1 cellular context compared by ENCODE assay signal in the genomic region with DNA sequence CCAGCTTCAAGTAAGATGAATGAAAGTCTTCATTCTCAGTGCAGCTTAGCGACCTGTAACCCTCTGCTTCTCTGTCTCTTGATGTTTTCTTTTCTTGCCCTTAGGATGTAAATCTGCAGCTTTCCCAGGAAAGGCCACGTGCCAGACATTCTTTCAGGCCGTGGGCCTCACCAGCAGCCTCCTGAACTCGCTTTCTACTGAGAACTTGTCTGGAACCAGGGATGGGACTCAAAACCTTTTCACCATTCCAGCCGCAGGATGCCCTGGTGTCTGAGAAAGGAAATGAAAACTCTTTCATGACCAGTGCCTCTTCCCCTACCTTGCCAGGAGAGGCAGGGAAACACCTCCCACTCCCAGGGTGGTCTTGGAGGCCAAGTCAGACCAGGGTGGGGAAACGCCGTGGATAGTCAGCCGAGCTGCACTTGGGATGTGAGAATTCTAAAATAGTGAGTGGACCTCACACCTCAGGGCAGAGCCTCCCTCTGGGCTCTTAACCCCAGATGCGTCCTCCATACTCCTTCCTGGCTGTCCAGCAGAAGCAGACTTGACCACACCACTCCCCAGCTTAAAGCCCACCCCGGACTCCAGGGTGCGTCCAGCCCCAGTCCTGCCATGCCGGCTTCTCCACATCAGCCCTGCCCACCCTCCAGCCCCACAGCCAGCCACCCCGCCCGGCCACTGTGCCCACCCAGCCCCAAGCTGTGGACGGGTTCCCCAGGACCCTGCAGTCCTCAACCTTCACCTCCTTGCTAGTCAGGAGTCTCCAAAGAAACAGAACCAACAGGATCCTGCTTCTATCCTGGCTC.
TF ChIP-seq lines count a peak whose summit lies in the region.

No MANE protein-coding gene starts in this region.

TF ChIP-seq in endothelial cell of umbilical vein, 7 proteins besides CTCF, POLR2A, EP300 and RAD21 (continued from another document):
- TF ChIP-seq, protein P1, sequence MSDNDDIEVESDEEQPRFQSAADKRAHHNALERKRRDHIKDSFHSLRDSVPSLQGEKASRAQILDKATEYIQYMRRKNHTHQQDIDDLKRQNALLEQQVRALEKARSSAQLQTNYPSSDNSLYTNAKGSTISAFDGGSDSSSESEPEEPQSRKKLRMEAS (IDR thresholded peaks at IDR 0.05; ENCODE audit: insufficient read depth, insufficient read length): peak; percentile 27
- TF ChIP-seq GATA2 (IDR thresholded peaks at IDR 0.05; ENCODE audit: insufficient read depth, insufficient read length, low read depth, low read length): no peak
